In the genomic region with DNA sequence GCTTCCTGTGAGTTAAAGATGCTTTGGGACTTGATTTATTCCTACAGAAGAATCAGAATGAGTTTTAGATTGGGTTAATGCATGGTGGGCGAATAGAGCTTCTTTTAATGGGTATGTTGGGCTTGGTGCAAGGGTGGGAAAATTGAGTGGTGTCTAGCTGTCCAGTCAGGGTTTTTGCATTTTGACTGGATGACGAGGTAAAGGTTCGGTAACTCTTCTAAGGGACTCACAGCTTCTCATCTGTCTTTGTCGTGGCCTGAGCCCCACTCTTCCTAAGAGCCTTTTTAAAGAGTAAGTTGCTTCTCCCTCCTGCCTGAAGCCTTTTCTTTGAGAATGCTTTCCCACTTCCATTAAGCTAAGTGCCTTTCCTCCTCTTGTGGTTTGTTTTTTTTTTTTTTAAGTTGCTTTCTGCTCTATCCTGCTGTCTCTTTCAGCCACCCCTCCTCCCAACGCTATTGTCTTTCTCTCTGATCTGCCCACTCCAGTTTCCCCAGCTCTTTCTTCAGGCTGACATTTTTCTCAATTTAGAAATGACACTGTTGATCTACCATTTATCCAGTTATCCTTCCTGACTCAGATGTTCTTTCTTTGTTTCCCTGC, we compare ENCODE assay signal across 9 cellular contexts. TPM values are rescaled to one million over a fixed set of nuclear protein-coding genes. Genes with fewer than 3 reads are reported as not detected.
DNase-seq lines count a peak whose midpoint lies in the region; ATAC-seq and TF ChIP-seq lines count a peak whose summit lies in the region.
"Had no signal": no experiment of that assay in that cellular context is flagged by ENCODE, and none has a peak within 500 bp of the region (broad histone marks: within the 10 kb centered on the region; RNA-seq: fewer than 3 reads in every experiment).

No MANE protein-coding gene starts in this region.

- H3K27ac ChIP-seq in HEK293 (ENCODE audit: extremely low read depth, low read depth, low read length), result peak overlapping the region; percentile 62
- peak overlapping the region in 3 of 4 donors; percentile 87 to 94 (median 87) for H3K27ac ChIP-seq in gastroesophageal sphincter
- H3K27ac ChIP-seq in skeletal muscle tissue (ENCODE audit: low read depth, low read length), result peak overlapping the region; percentile 80

- H3K4me3 ChIP-seq in HEK293 (ENCODE audit: low read depth, low read length) (peak overlapping the region; percentile 90), gastroesophageal sphincter (peak overlapping the region; percentile 72 to 91), skeletal muscle tissue (ENCODE audit: low read length in 3 of 3) (peak overlapping the region; percentile 85 to 96 (median 95))

- peaks cover 43 to 48% (median 46%) of the 10 kb centered on the region in 3 donors for H3K4me1 Mint-ChIP-seq in T-cell

- ATAC-seq in T-cell (replicated peaks in 1 of 4) (no peak), gastroesophageal sphincter (no peak), HG02852 (IDR thresholded peaks at IDR 0.05; ENCODE audit: unreplicated experiment) (no peak)

- DNase-seq in T-cell (no peak), NCI-H146 (lab: John Stamatoyannopoulos, UW) (no peak), ACHN (no peak)
- DNase-seq in stimulated activated CD4-positive, alpha-beta T cell treated with anti-CD3 and anti-CD28 coated beads, Interleukin-2, amount 100 ng/mL, for 48 hours, result no peak
- DNase-seq: hippocampal formation had no signal

- H3K36me3 Mint-ChIP-seq in T-cell, result peaks cover 10% of the 10 kb centered on the region

- CTCF ChIA-PET in HEK293 (lab: Yijun Ruan, JAX), result interaction anchor here (0.8 to 11.7 kb wide), 4 partner anchors 14 to 59 kb away, joined by 4 to 206 read pairs (median 8); partner anchors contain the start of gene CDC42EP2
- CTCF ChIA-PET in T-cell (lab: Charles Lee), result interaction anchor here (0.6 to 6.6 kb wide), 5 partner anchors 8 to 1050 kb away, joined by 3 to 64 read pairs (median 5); partner anchors contain the start of gene CDC42EP2 (in 2 of the 2)

- TF ChIP-seq CTCF in HEK293 (tag by site-specific recombination; IDR thresholded peaks at IDR 0.05) (no peak), gastroesophageal sphincter (IDR thresholded peaks at IDR 0.05) (no peak)

- 14 to 18% methylated on average over 4 to 5 of the region's 5 CpGs for WGBS in gastroesophageal sphincter (ENCODE audit: low coverage in 1 of 2), 2 donors

- peak overlapping the region; percentile 84 to 86 for H3K27ac Mint-ChIP-seq in T-cell

- TF ChIP-seq POLR2A in gastroesophageal sphincter (IDR thresholded peaks at IDR 0.05), result no peak

- H3K36me3 ChIP-seq in HEK293 (ENCODE audit: control insufficient read depth in 2 of 2, insufficient read depth in 1 of 2, low read length in 2 of 2) (peaks cover 0 to 13% of the 10 kb centered on the region in 2 experiments; a peak in 2 of 3 replicates), gastroesophageal sphincter (peaks cover 0 to 9% of the 10 kb centered on the region in 2 donors), skeletal muscle tissue (ENCODE audit: control insufficient read depth in 3 of 3, insufficient read depth in 3 of 3, low read length in 3 of 3) (peaks cover 4 to 7% (median 7%) of the 10 kb centered on the region in 3 donors)

- H3K9ac ChIP-seq in skeletal muscle tissue (ENCODE audit: low read depth in 1 of 3, low read length in 3 of 3), result peak overlapping the region; percentile 85 to 96 (median 92)

- POLR2A ChIA-PET in HEK293 (lab: Yijun Ruan, JAX), result interaction anchor here (0.5 to 3.1 kb wide), 9 partner anchors 8 to 164 kb away, joined by 3 to 24 read pairs (median 5); partner anchors contain the start of genes MALAT1, NEAT1, POLA2 and TIGD3
- POLR2A ChIA-PET in T-cell (lab: Charles Lee), result interaction anchor here (0.6 to 1.0 kb wide), 3 partner anchors 11 to 184 kb away, joined by 3 to 4 read pairs (median 3); partner anchors contain the start of gene MALAT1 (in 1 of the 2)

- TF ChIP-seq EP300 in gastroesophageal sphincter (IDR thresholded peaks at IDR 0.05), result no peak

- no peaks in the 10 kb centered on the region for H3K27me3 Mint-ChIP-seq in T-cell

- no peaks in the 10 kb centered on the region for H3K27me3 ChIP-seq in gastroesophageal sphincter
- H3K27me3 ChIP-seq in skeletal muscle tissue (ENCODE audit: control insufficient read depth in 3 of 3, insufficient read depth in 3 of 3, low read length in 3 of 3), result no peaks in the 10 kb centered on the region

- in situ Hi-C loops in ACHN (cut with HindIII; ENCODE audit: low pct_ligation_motif_present, low pct_unique_long_range_greater_than_20kb, low sequenced_read_pairs), result no loop called here

- H3K9me3 Mint-ChIP-seq in T-cell, result no peaks in the 10 kb centered on the region

- H3K4me3 Mint-ChIP-seq in T-cell, result peak overlapping the region; percentile 94 to 99 (median 98)

- no peaks in the 10 kb centered on the region for H3K9me3 ChIP-seq in HEK293 (ENCODE audit: control insufficient read depth, insufficient read depth, low read depth, low read length)
- no peaks in the 10 kb centered on the region for H3K9me3 ChIP-seq in gastroesophageal sphincter
- H3K9me3 ChIP-seq in skeletal muscle tissue (ENCODE audit: control insufficient read depth in 3 of 3, low read length in 3 of 3), result no peaks in the 10 kb centered on the region

- no peaks in the 10 kb centered on the region for H3K4me1 ChIP-seq in HEK293 (ENCODE audit: control insufficient read depth, insufficient read depth, low read length)
- peaks cover 0 to 56% (median 11%) of the 10 kb centered on the region in 3 donors for H3K4me1 ChIP-seq in gastroesophageal sphincter
- H3K4me1 ChIP-seq in skeletal muscle tissue (ENCODE audit: control insufficient read depth in 3 of 3, insufficient read depth in 3 of 3, low read length in 3 of 3), result peaks cover 17 to 24% (median 22%) of the 10 kb centered on the region in 3 donors

TF ChIP-seq in HEK293, 187 proteins besides CTCF, POLR2A, EP300 and RAD21 (continues in another document):
- TF ChIP-seq ZNF747 (tag by site-specific recombination; IDR thresholded peaks at IDR 0.05) (no peak), ZNF341 (tag by site-specific recombination; IDR thresholded peaks at IDR 0.05; ENCODE audit: low read depth) (0 out of 2 replicates have a peak, but pooled peaks have one; percentile 11), HOXC10 (CRISPR knock-in tag; IDR thresholded peaks at IDR 0.05) (no peak), ZNF692 (tag by site-specific recombination; IDR thresholded peaks at IDR 0.05) (no peak), ZNF544 (tag by site-specific recombination; IDR thresholded peaks at IDR 0.05) (no peak), PBX3 (CRISPR knock-in tag; IDR thresholded peaks at IDR 0.05) (no peak), ZNF426 (tag by site-specific recombination; IDR thresholded peaks at IDR 0.05) (no peak), ZNF626 (tag by site-specific recombination; IDR thresholded peaks at IDR 0.05) (no peak)
- TF ChIP-seq, protein P1, sequence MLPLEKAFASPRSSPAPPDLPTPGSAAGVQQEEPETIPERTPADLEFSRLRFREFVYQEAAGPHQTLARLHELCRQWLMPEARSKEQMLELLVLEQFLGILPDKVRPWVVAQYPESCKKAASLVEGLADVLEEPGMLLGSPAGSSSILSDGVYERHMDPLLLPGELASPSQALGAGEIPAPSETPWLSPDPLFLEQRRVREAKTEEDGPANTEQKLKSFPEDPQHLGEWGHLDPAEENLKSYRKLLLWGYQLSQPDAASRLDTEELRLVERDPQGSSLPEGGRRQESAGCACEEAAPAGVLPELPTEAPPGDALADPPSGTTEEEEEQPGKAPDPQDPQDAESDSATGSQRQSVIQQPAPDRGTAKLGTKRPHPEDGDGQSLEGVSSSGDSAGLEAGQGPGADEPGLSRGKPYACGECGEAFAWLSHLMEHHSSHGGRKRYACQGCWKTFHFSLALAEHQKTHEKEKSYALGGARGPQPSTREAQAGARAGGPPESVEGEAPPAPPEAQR (tag by site-specific recombination; IDR thresholded peaks at IDR 0.05), result no peak

RNA-seq across cellular contexts. Expression of gene DPF2, which starts 1.1 kb away (rescaled TPM):
- total RNA-seq in T-cell (10 to 100 TPM; 57.9 to 95.4 (median 91.7) TPM), gastroesophageal sphincter (10 to 100 TPM; 42.5 to 72.7 (median 62.1) TPM), skeletal muscle tissue (24.5 TPM)

RNA-seq across cellular contexts. Expression of gene TIGD3, which starts 19.8 kb away (rescaled TPM):
- 1 to 10 TPM in 2 of 5 donors, under 1 TPM in 3; 0.48 to 1.3 (median 0.92) TPM for total RNA-seq in T-cell
- under 1 TPM in 2 of 4 donors, not detected in 2; 0.27 to 0.67 TPM for total RNA-seq in gastroesophageal sphincter
- total RNA-seq in skeletal muscle tissue, result not detected

RNA-seq across cellular contexts. Expression of gene CDC42EP2, which starts 20.1 kb away (rescaled TPM):
- total RNA-seq in T-cell (1 to 10 TPM in 2 of 5 donors, under 1 TPM in 3; 0.69 to 2.4 (median 0.79) TPM), gastroesophageal sphincter (10 to 100 TPM; 26.3 to 63.4 (median 42.8) TPM), skeletal muscle tissue (19.3 TPM)

RNA-seq across cellular contexts. Expression of gene SLC25A45, which starts 47.6 kb away (rescaled TPM):
- 10 to 100 TPM; 18.7 to 72.2 (median 22.6) TPM for total RNA-seq in T-cell
- 10 to 100 TPM in 1 of 4 donors, 1 to 10 TPM in 3; 3.7 to 11.5 (median 7.5) TPM for total RNA-seq in gastroesophageal sphincter
- total RNA-seq in skeletal muscle tissue, result 3.7 TPM

RNA-seq across cellular contexts. Expression of gene FRMD8, which starts 51.6 kb away (rescaled TPM):
- total RNA-seq in T-cell (10 to 100 TPM; 35.6 to 79.1 (median 77.8) TPM), gastroesophageal sphincter (10 to 100 TPM; 19.9 to 31.5 (median 21.3) TPM), skeletal muscle tissue (8.4 TPM)
